In the genomic region with DNA sequence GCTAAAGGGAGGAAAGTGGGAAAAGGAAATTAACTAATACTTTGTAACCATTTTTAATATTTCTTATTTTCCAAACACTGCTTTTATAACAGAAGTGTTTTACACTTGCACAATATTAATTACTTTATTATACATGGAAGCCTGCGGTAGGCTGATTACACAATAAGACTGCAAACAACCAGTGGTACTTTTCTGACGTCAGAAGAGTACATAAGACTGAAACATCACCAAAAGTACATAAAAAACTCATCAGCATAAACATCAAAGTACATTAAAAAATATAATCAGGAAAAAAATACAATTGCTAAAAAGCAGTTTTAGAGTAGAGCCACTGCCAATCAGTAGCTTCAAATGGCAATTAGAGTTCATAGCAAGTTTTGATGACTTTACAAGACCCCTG, we compare ENCODE assay signal across 1 cellular context.
TF ChIP-seq lines count a peak whose summit lies in the region.

No MANE protein-coding gene starts in this region.

TF ChIP-seq in WTC11, 78 proteins besides CTCF, POLR2A, EP300 and RAD21 (continued from another document):
- TF ChIP-seq, protein P1, sequence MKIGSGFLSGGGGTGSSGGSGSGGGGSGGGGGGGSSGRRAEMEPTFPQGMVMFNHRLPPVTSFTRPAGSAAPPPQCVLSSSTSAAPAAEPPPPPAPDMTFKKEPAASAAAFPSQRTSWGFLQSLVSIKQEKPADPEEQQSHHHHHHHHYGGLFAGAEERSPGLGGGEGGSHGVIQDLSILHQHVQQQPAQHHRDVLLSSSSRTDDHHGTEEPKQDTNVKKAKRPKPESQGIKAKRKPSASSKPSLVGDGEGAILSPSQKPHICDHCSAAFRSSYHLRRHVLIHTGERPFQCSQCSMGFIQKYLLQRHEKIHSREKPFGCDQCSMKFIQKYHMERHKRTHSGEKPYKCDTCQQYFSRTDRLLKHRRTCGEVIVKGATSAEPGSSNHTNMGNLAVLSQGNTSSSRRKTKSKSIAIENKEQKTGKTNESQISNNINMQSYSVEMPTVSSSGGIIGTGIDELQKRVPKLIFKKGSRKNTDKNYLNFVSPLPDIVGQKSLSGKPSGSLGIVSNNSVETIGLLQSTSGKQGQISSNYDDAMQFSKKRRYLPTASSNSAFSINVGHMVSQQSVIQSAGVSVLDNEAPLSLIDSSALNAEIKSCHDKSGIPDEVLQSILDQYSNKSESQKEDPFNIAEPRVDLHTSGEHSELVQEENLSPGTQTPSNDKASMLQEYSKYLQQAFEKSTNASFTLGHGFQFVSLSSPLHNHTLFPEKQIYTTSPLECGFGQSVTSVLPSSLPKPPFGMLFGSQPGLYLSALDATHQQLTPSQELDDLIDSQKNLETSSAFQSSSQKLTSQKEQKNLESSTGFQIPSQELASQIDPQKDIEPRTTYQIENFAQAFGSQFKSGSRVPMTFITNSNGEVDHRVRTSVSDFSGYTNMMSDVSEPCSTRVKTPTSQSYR (CRISPR knock-in tag; IDR thresholded peaks at IDR 0.05), result no peak
- TF ChIP-seq SMAD3 (CRISPR knock-in tag; IDR thresholded peaks at IDR 0.05; ENCODE audit: borderline replicate concordance) (no peak), ZNF219 (CRISPR knock-in tag; IDR thresholded peaks at IDR 0.05; ENCODE audit: borderline replicate concordance) (no peak), MYBL2 (CRISPR knock-in tag; IDR thresholded peaks at IDR 0.05) (no peak), NR1H2 (CRISPR knock-in tag; IDR thresholded peaks at IDR 0.05) (no peak), ZNF232 (CRISPR knock-in tag; IDR thresholded peaks at IDR 0.05) (no peak), NFATC4 (CRISPR knock-in tag; IDR thresholded peaks at IDR 0.05) (no peak)
- TF ChIP-seq, protein P2, sequence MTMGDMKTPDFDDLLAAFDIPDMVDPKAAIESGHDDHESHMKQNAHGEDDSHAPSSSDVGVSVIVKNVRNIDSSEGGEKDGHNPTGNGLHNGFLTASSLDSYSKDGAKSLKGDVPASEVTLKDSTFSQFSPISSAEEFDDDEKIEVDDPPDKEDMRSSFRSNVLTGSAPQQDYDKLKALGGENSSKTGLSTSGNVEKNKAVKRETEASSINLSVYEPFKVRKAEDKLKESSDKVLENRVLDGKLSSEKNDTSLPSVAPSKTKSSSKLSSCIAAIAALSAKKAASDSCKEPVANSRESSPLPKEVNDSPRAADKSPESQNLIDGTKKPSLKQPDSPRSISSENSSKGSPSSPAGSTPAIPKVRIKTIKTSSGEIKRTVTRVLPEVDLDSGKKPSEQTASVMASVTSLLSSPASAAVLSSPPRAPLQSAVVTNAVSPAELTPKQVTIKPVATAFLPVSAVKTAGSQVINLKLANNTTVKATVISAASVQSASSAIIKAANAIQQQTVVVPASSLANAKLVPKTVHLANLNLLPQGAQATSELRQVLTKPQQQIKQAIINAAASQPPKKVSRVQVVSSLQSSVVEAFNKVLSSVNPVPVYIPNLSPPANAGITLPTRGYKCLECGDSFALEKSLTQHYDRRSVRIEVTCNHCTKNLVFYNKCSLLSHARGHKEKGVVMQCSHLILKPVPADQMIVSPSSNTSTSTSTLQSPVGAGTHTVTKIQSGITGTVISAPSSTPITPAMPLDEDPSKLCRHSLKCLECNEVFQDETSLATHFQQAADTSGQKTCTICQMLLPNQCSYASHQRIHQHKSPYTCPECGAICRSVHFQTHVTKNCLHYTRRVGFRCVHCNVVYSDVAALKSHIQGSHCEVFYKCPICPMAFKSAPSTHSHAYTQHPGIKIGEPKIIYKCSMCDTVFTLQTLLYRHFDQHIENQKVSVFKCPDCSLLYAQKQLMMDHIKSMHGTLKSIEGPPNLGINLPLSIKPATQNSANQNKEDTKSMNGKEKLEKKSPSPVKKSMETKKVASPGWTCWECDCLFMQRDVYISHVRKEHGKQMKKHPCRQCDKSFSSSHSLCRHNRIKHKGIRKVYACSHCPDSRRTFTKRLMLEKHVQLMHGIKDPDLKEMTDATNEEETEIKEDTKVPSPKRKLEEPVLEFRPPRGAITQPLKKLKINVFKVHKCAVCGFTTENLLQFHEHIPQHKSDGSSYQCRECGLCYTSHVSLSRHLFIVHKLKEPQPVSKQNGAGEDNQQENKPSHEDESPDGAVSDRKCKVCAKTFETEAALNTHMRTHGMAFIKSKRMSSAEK (CRISPR knock-in tag; IDR thresholded peaks at IDR 0.05; ENCODE audit: borderline replicate concordance), result no peak
- TF ChIP-seq, protein P3, sequence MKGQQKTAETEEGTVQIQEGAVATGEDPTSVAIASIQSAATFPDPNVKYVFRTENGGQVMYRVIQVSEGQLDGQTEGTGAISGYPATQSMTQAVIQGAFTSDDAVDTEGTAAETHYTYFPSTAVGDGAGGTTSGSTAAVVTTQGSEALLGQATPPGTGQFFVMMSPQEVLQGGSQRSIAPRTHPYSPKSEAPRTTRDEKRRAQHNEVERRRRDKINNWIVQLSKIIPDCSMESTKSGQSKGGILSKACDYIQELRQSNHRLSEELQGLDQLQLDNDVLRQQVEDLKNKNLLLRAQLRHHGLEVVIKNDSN (CRISPR knock-in tag; IDR thresholded peaks at IDR 0.05), result no peak
